In genomic region chr12:122958198-122958888, GRCh38 we compare ENCODE assay signal across 15 cellular contexts.
"Had no signal": no experiment of that assay in that cellular context is flagged by ENCODE, and none has a peak within 500 bp of the region (broad histone marks: within the 10 kb centered on the region; RNA-seq: fewer than 3 reads in every experiment).

No MANE protein-coding gene starts in this region.

- FAIRE-seq: islet of Langerhans had no signal

- H3K9me3 ChIP-seq: adrenal gland, ovary, tibial artery, uterus had no signal

- H3K4me3 ChIP-seq: adrenal gland, ovary, tibial artery, uterus had no signal

- H3K27me3 ChIP-seq: adrenal gland, foreskin keratinocyte, ovary, tibial artery, uterus had no signal

- H3K27ac ChIP-seq: adrenal gland, foreskin keratinocyte, ovary, tibial artery, WERI-Rb-1 had no signal

- H3K36me3 ChIP-seq: ovary, uterus had no signal

- DNase-seq: activated CD4-positive, alpha-beta memory T cell treated with anti-CD3 and anti-CD28 coated beads for 36 hours; activated effector memory CD4-positive, alpha-beta T cell treated with anti-CD3 and anti-CD28 coated beads, Interleukin-2, amount 50 U/mL, for 16 hours; activated T-cell treated with anti-CD3 and anti-CD28 coated beads, Interleukin-2, amount 50 U/mL, for 48 hours; adrenal gland; cerebellar nuclear complex; foreskin keratinocyte; left colon; mammary epithelial cell; ovary; stimulated activated CD4-positive, alpha-beta T cell treated with anti-CD3 and anti-CD28 coated beads, Interleukin-2, amount 100 ng/mL, for 48 hours; tibial artery; uterus; WERI-Rb-1 had no signal

- ATAC-seq: foreskin keratinocyte; left colon; stimulated activated memory B cell treated with anti-CD40 and anti-IgM and Interleukin-4, amounts not matched to agents 10 μg/mL and 1 μg/mL and 100 μg/mL, for 72 hours had no signal

- H3K4me1 ChIP-seq: foreskin keratinocyte, uterus had no signal
